Comparison of ENCODE assay signal across 1 cellular context in genomic region chr1:230101556-230101955, GRCh38.
TF ChIP-seq lines count a peak whose summit lies in the region.

No MANE protein-coding gene starts in this region.

TF ChIP-seq in HEK293, 187 proteins besides CTCF, POLR2A, EP300 and RAD21 (continued from another document):
- TF ChIP-seq PRDM6 (tag by site-specific recombination; IDR thresholded peaks at IDR 0.05) (peak; percentile 66), ZNF596 (tag by site-specific recombination; IDR thresholded peaks at IDR 0.05) (no peak), ZNF658 (tag by site-specific recombination; IDR thresholded peaks at IDR 0.05) (no peak), ZFHX2 (tag by site-specific recombination; conservative IDR thresholded peaks at IDR 0.05) (peak; percentile 55), PBX3 (CRISPR knock-in tag; IDR thresholded peaks at IDR 0.05) (no peak), REPIN1 (tag by site-specific recombination; IDR thresholded peaks at IDR 0.05; ENCODE audit: low read depth) (no peak), ZBTB17 (tag by site-specific recombination; IDR thresholded peaks at IDR 0.05) (no peak), HOXC10 (CRISPR knock-in tag; IDR thresholded peaks at IDR 0.05) (no peak), ZXDB (tag by site-specific recombination; IDR thresholded peaks at IDR 0.05) (no peak), ZSCAN30 (tag by site-specific recombination; IDR thresholded peaks at IDR 0.05) (no peak), ZSCAN16 (tag by site-specific recombination; IDR thresholded peaks at IDR 0.05) (no peak), OSR2 (tag by site-specific recombination; IDR thresholded peaks at IDR 0.05) (0 out of 2 replicates have a peak, but pooled peaks have one; percentile 40), ZNF112 (tag by site-specific recombination; IDR thresholded peaks at IDR 0.05) (no peak), ZNF654 (tag by site-specific recombination; IDR thresholded peaks at IDR 0.05; ENCODE audit: low read depth) (no peak), GLIS1 (tag by site-specific recombination; IDR thresholded peaks at IDR 0.05) (no peak), ZNF639 (tag by site-specific recombination; IDR thresholded peaks at IDR 0.05) (no peak), ZNF529 (tag by site-specific recombination; IDR thresholded peaks at IDR 0.05; ENCODE audit: insufficient replicate concordance) (no peak), ZNF266 (tag by site-specific recombination; IDR thresholded peaks at IDR 0.05; ENCODE audit: low read depth) (no peak), SCRT1 (tag by site-specific recombination; IDR thresholded peaks at IDR 0.05; ENCODE audit: borderline replicate concordance) (no peak), ZSCAN5A (tag by site-specific recombination; IDR thresholded peaks at IDR 0.05) (no peak), SP3 (tag by site-specific recombination; IDR thresholded peaks at IDR 0.05) (no peak), WT1 (tag by site-specific recombination; IDR thresholded peaks at IDR 0.05) (no peak), ZSCAN4 (tag by site-specific recombination; IDR thresholded peaks at IDR 0.05) (no peak), IKZF3 (tag by site-specific recombination; IDR thresholded peaks at IDR 0.05) (0 out of 2 replicates have a peak, but pooled peaks have one; percentile 7), ZNF426 (tag by site-specific recombination; IDR thresholded peaks at IDR 0.05) (no peak), ZBTB20 (tag by site-specific recombination; IDR thresholded peaks at IDR 0.05) (no peak), ZNF664 (tag by site-specific recombination; IDR thresholded peaks at IDR 0.05) (no peak), ZNF555 (tag by site-specific recombination; conservative IDR thresholded peaks at IDR 0.05) (no peak), ZNF175 (tag by site-specific recombination; IDR thresholded peaks at IDR 0.05) (no peak), ZNF677 (tag by site-specific recombination; IDR thresholded peaks at IDR 0.05) (no peak), ZNF548 (tag by site-specific recombination; IDR thresholded peaks at IDR 0.05) (no peak), ZNF701 (tag by site-specific recombination; IDR thresholded peaks at IDR 0.05) (no peak), ZNF704 (tag by site-specific recombination; IDR thresholded peaks at IDR 0.05) (no peak), ZBTB8A (tag by site-specific recombination; IDR thresholded peaks at IDR 0.05) (no peak), ELK4 (IDR thresholded peaks at IDR 0.05; ENCODE audit: borderline replicate concordance, low read depth, low read length) (no peak)
